15 cellular contexts compared by ENCODE assay signal in the genomic region with DNA sequence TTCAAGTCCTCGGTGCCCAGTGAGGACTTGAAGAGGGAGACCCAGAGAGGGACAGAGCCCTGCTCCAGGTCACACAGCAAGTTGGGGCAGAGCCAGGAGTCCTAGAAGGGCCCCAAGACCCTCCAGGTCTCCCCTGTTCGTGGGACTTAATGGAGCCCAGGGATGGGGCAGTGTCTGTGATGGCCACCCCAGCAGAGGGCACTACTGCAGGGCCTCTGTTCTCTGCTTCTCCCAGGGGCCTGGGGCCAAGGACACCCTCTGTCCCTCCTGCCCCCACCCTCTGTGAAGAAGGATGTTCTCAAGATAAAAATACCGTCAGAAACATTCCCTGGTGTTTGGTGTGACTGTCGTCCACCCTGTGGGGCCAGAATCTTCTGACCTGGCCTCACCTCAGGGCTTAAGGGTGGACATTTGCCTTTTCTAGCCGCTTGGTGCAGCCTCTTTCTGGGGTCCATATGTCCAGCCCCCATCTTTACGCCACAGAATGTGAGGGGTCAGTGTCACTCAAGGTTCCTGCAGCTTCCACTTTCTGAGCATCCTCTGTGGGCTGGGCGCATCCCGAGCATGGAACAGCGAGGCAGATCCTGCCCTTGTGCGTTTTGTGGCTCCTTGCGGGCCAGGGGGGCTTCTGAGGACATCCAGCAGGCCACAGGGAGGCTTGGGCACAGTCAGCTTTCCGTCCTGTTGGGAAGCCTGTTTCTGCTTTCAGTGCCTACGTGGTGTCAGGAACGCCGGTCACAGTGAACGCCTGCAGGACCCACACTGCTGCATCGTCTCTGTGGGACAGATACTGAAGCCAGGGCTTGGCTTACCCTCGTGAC. TPM values are rescaled to one million over a fixed set of nuclear protein-coding genes. Genes with fewer than 3 reads are reported as not detected.
DNase-seq lines count a peak whose midpoint lies in the region; ATAC-seq, FAIRE-seq and TF ChIP-seq lines count a peak whose summit lies in the region.
"Not testable (repeated sequence)": the region's sequence is repeated elsewhere in the genome, so short reads cannot be mapped to it uniquely, and the experiment has no call there.
"Had no signal": no experiment of that assay in that cellular context is flagged by ENCODE, and none has a peak within 500 bp of the region (broad histone marks: within the 10 kb centered on the region; RNA-seq: fewer than 3 reads in every experiment).

A gene (plus strand): TSS at position 641 of the 821 bp plus-strand sequence. CDS start 10,264 bp downstream, outside the sequence.

- H3K36me3 ChIP-seq in PC-3 (ENCODE audit: low read depth, low read length); HepG2 (replicated peaks in 1 of 2; ENCODE audit: control insufficient read depth in 1 of 2, insufficient read depth in 2 of 2, low read length in 2 of 2); psoas muscle (ENCODE audit: insufficient read depth in 1 of 2, low read depth in 1 of 2): not testable (repeated sequence)

- not testable (repeated sequence) for H3K4me3 ChIP-seq in PC-3 (ENCODE audit: low read length); HepG2 (replicated peaks in 1 of 3; ENCODE audit: insufficient read depth in 1 of 3, low read depth in 2 of 3, low read length in 3 of 3); psoas muscle

- POLR2A ChIA-PET in PC-3 (lab: Charles Lee; ENCODE audit: unreplicated experiment); HepG2 (lab: Yijun Ruan, JAX): not testable (repeated sequence)

- H3K9ac ChIP-seq in PC-3 (ENCODE audit: low read length); HepG2 (ENCODE audit: insufficient read depth, low read depth, low read length): not testable (repeated sequence)

- not testable (repeated sequence) for H3K36me3 Mint-ChIP-seq in chondrocyte (ENCODE audit: low read depth)

- not testable (repeated sequence) for H3K4me1 ChIP-seq in PC-3 (ENCODE audit: insufficient read depth, low read length); HepG2 (ENCODE audit: insufficient read depth, low read length); psoas muscle

- H3K79me2 ChIP-seq in PC-3 (ENCODE audit: low read length); HepG2 (ENCODE audit: insufficient read depth, low read length): not testable (repeated sequence)

- peaks cover 35% of the 10 kb centered on the region for H3K9me3 Mint-ChIP-seq in chondrocyte (ENCODE audit: low read depth)

- in situ Hi-C loops in HepG2 (cut with HindIII; ENCODE audit: extremely low pct_ligation_motif_present, low pct_unique_long_range_greater_than_20kb) = not testable (repeated sequence)

- not testable (repeated sequence) for H3K4me2 ChIP-seq in PC-3 (ENCODE audit: low read length); HepG2 (ENCODE audit: low read depth, low read length)

- H2AFZ ChIP-seq in PC-3 (ENCODE audit: low read length); HepG2 (ENCODE audit: low read length): not testable (repeated sequence)

- not testable (repeated sequence) for ATAC-seq in PC-3
- ATAC-seq in SK-N-SH treated with all-trans-retinoic acid at 6 μM for 48 hours (peak; percentile 12; the same call in 1 of the 3 replicates), HepG2 (peak; percentile 46), psoas muscle (peak in 3 of 4 donors; percentile 31 to 71 (median 59))

- intact Hi-C loops in PC-3 (cut with micrococcal nuclease); HepG2 (cut with micrococcal nuclease; ENCODE audit: unreplicated experiment); psoas muscle (cut with DNase I): not testable (repeated sequence)

- H3K27ac ChIP-seq in PC-3 (ENCODE audit: low read length); HepG2 (ENCODE audit: extremely low read length, insufficient read depth, low read length); psoas muscle: not testable (repeated sequence)

- not testable (repeated sequence) for H3K9me2 ChIP-seq in PC-3 (replicated peaks; ENCODE audit: low read length)

- H3K4me3 Mint-ChIP-seq in chondrocyte (ENCODE audit: unreplicated experiment) = not testable (repeated sequence)

- not testable (repeated sequence) for TF ChIP-seq POLR2A in HepG2 (IDR thresholded peaks at IDR 0.05; ENCODE audit: insufficient read depth in 1 of 2, low read depth in 2 of 2, low read length in 2 of 2)

- not testable (repeated sequence) for H3K4me1 Mint-ChIP-seq in chondrocyte (ENCODE audit: low read depth)

- CTCF ChIA-PET in PC-3 (lab: Charles Lee); HepG2 (lab: Yijun Ruan, JAX; ENCODE audit: low intra/inter-chr PET ratio, low total read pairs): not testable (repeated sequence)

- H3K27ac Mint-ChIP-seq in chondrocyte (ENCODE audit: unreplicated experiment) = not testable (repeated sequence)

- TF ChIP-seq EP300 in HepG2 (IDR thresholded peaks at IDR 0.05; ENCODE audit: low read depth in 2 of 2, low read length in 2 of 2); HepG2 (CRISPR knock-in tag; IDR thresholded peaks at IDR 0.05; ENCODE audit: borderline replicate concordance): not testable (repeated sequence)

- DNase-seq in PC-3; HepG2 (ENCODE audit: low spot score); psoas muscle: not testable (repeated sequence)
- peak; percentile 39 for DNase-seq in chondrocyte (ENCODE audit: low spot score)

- WGBS in HepG2 (ENCODE audit: low lambda C conversion rate) = 4% methylated on average over 5 of the region's 18 CpGs
- WGBS in psoas muscle, 3 donors = 68 to 74% (median 68%) methylated on average over 14 to 18 of the region's 18 CpGs

- TF ChIP-seq CTCF in PC-3 (conservative IDR thresholded peaks at IDR 0.05; ENCODE audit: low read depth, low read length) = peak; percentile 23; the same call in 1 of the 2 replicates
- not testable (repeated sequence) for TF ChIP-seq CTCF in chondrocyte (IDR thresholded peaks at IDR 0.05); HepG2 (CRISPR knock-in tag; IDR thresholded peaks at IDR 0.05); psoas muscle (IDR thresholded peaks at IDR 0.05)

- not testable (repeated sequence) for BruUV-seq in PC-3 (replicated peaks; lab: Mats Ljungman, UMichigan); HepG2 (replicated peaks; lab: Mats Ljungman, UMichigan)

- FAIRE-seq in HepG2 (lab: Jason Lieb, UNC) = not testable (repeated sequence)

- TF ChIP-seq RAD21 in HepG2 (CRISPR knock-in tag; IDR thresholded peaks at IDR 0.05) = not testable (repeated sequence)

- not testable (repeated sequence) for H3F3A ChIP-seq in PC-3 (ENCODE audit: low read length, unreplicated experiment)

- H3K27me3 ChIP-seq in PC-3 (ENCODE audit: low read length); HepG2 (ENCODE audit: control insufficient read depth in 1 of 2, insufficient read depth in 2 of 2, low read length in 2 of 2); psoas muscle (ENCODE audit: insufficient read depth in 3 of 3, low read length in 2 of 3): not testable (repeated sequence)

- not testable (repeated sequence) for H3K9me3 ChIP-seq in PC-3 (ENCODE audit: low read length); HepG2 (ENCODE audit: low read length); psoas muscle

- H3K27me3 Mint-ChIP-seq in chondrocyte (ENCODE audit: low read depth) = not testable (repeated sequence)

- not testable (repeated sequence) for H4K20me1 ChIP-seq in PC-3 (ENCODE audit: low read length); HepG2 (ENCODE audit: insufficient read depth, low read length)

RNA-seq across cellular contexts. Expression of the gene that starts here (rescaled TPM):
- total RNA-seq in PC-3 (2014; rRNA removed) (0.12 and 0.51 TPM in 2 replicates), chondrocyte (not detected in 3 replicates), HepG2 (2016; rRNA removed; fragmentation: Illumina TruSeq; extraction: Trizol) (not detected in 2 replicates), psoas muscle (not detected)
- not detected in 2 replicates for total RNA-seq in HepG2 (2016; cell fraction: cytosol; rRNA removed; fragmentation: Illumina TruSeq; extraction: Trizol; ENCODE audit: low read depth)
- not detected in 2 replicates for total RNA-seq in HepG2 (2016; cell fraction: insoluble cytoplasmic fraction; rRNA removed; fragmentation: Illumina TruSeq; extraction: Trizol)
- not detected in 2 replicates for total RNA-seq in HepG2 (2016; cell fraction: membrane; rRNA removed; fragmentation: Illumina TruSeq; extraction: Trizol)
- not detected in 2 replicates for total RNA-seq in HepG2 (2016; cell fraction: nucleus; rRNA removed; fragmentation: Illumina TruSeq; extraction: Trizol)
- polyA plus RNA-seq in HepG2 (2011; rRNA removed) (not detected in 2 replicates), psoas muscle (under 1 TPM in 1 of 3 donors, not detected in 2; 0.03 TPM)
- not detected in 2 replicates for polyA plus RNA-seq in HepG2 (2011; cell fraction: cytosol; rRNA removed)
- not detected in 2 replicates for polyA plus RNA-seq in HepG2 (2011; cell fraction: nucleus; rRNA removed)
- not detected in 2 replicates for polyA plus RNA-seq in HepG2 (2012)
- polyA plus RNA-seq in HepG2 (2016; cell fraction: cytosol; fragmentation: Illumina TruSeq; extraction: Trizol; ENCODE audit: low read depth) = not detected in 2 replicates
- not detected in 2 replicates for polyA plus RNA-seq in HepG2 (2016; cell fraction: insoluble cytoplasmic fraction; fragmentation: Illumina TruSeq; extraction: Trizol; ENCODE audit: low read depth)
- polyA plus RNA-seq in HepG2 (2016; cell fraction: membrane; fragmentation: Illumina TruSeq; extraction: Trizol; ENCODE audit: low read depth) = not detected in 2 replicates
- polyA plus RNA-seq in HepG2 (2016; cell fraction: nucleus; fragmentation: Illumina TruSeq; extraction: Trizol; ENCODE audit: insufficient read depth, low read depth) = not detected in 2 replicates
- not detected in 2 replicates for polyA minus RNA-seq in HepG2 (2011; rRNA and poly(A)+ RNA removed; ENCODE audit: low replicate concordance)
- not detected in 2 replicates for polyA minus RNA-seq in HepG2 (2011; cell fraction: cytosol; rRNA and poly(A)+ RNA removed)
- not detected in 2 replicates for polyA minus RNA-seq in HepG2 (2011; cell fraction: nucleus; rRNA and poly(A)+ RNA removed)
- total RNA-seq: A172; A673; CD4-positive, alpha-beta T cell; CD8-positive, alpha-beta memory T cell; GM12878; GM23248; H1; H7 had no signal
- polyA plus RNA-seq: BJ; CD14-positive monocyte; CD8-positive, alpha-beta memory T cell; GM12878; GM23248; H1 had no signal

Comparison
In these comparisons a context has a peak if more than half of its experiments do, and no peak if none do; other contexts are left out.
1. Peak in DNase-seq in chondrocyte; RNA of the gene not detected or under 1 TPM.
2. Peak in ATAC-seq in HepG2; RNA of the gene not detected or under 1 TPM.
3. Peak in ATAC-seq in psoas muscle; RNA of the gene not detected or under 1 TPM.